Comparison of ENCODE assay signal across 8 cellular contexts in genomic region chr12:3041558-3042164, GRCh38. TPM values are rescaled to one million over a fixed set of nuclear protein-coding genes. Genes with fewer than 3 reads are reported as not detected.
DNase-seq lines count a peak whose midpoint lies in the region; ATAC-seq lines count a peak whose summit lies in the region.

No MANE protein-coding gene starts in this region.

- peak overlapping the region; percentile 49 for H3K4me3 Mint-ChIP-seq in memory B cell
- no peak overlapping the region for H3K4me3 Mint-ChIP-seq in stimulated activated memory B cell treated with anti-CD40 and anti-IgM and Interleukin-4, amounts not matched to agents 10 μg/mL and 1 μg/mL and 100 μg/mL, for 72 hours

- peaks cover 19% of the 10 kb centered on the region for H3K4me1 Mint-ChIP-seq in memory B cell
- H3K4me1 Mint-ChIP-seq in stimulated activated memory B cell treated with anti-CD40 and anti-IgM and Interleukin-4, amounts not matched to agents 10 μg/mL and 1 μg/mL and 100 μg/mL, for 72 hours: peaks cover 18% of the 10 kb centered on the region

- DNase-seq in GF-D8 (lab: John Stamatoyannopoulos, UW) (peak; percentile 42), NCI-H460 (ENCODE audit: extremely low read depth, low read depth) (peak; percentile 78), memory B cell (ENCODE audit: low spot score in 2 of 2) (peak; percentile 25 to 39)
- DNase-seq in activated CD4-positive, alpha-beta T cell treated with anti-CD3 and anti-CD28 coated beads, Interleukin-2, amount 50 U/mL, for 1 hour: peak; percentile 34
- DNase-seq in effector CD4-positive, alpha-beta T cell: peak; percentile 15

- H3K27ac Mint-ChIP-seq in memory B cell: no peak overlapping the region
- no peak overlapping the region for H3K27ac Mint-ChIP-seq in stimulated activated memory B cell treated with anti-CD40 and anti-IgM and Interleukin-4, amounts not matched to agents 10 μg/mL and 1 μg/mL and 100 μg/mL, for 72 hours

- ATAC-seq in HG03097 (IDR thresholded peaks at IDR 0.05; ENCODE audit: low FRiP score, unreplicated experiment) (peak; percentile 56), memory B cell (ENCODE audit: low read depth) (peak; percentile 57), HG03342 (IDR thresholded peaks at IDR 0.05; ENCODE audit: unreplicated experiment) (no peak)
- ATAC-seq in stimulated activated memory B cell treated with anti-CD40 and anti-IgM and Interleukin-4, amounts not matched to agents 10 μg/mL and 1 μg/mL and 100 μg/mL, for 72 hours: peak; percentile 71

- no peaks in the 10 kb centered on the region for H3K9me3 Mint-ChIP-seq in memory B cell
- no peaks in the 10 kb centered on the region for H3K9me3 Mint-ChIP-seq in stimulated activated memory B cell treated with anti-CD40 and anti-IgM and Interleukin-4, amounts not matched to agents 10 μg/mL and 1 μg/mL and 100 μg/mL, for 72 hours

- H3K36me3 Mint-ChIP-seq in memory B cell: no peaks in the 10 kb centered on the region
- H3K36me3 Mint-ChIP-seq in stimulated activated memory B cell treated with anti-CD40 and anti-IgM and Interleukin-4, amounts not matched to agents 10 μg/mL and 1 μg/mL and 100 μg/mL, for 72 hours: no peaks in the 10 kb centered on the region

- H3K27me3 Mint-ChIP-seq in memory B cell: peaks cover 19% of the 10 kb centered on the region
- H3K27me3 Mint-ChIP-seq in stimulated activated memory B cell treated with anti-CD40 and anti-IgM and Interleukin-4, amounts not matched to agents 10 μg/mL and 1 μg/mL and 100 μg/mL, for 72 hours: peaks cover 37% of the 10 kb centered on the region

RNA-seq across cellular contexts. Expression of gene TSPAN9, which starts 35.5 kb away (rescaled TPM):
- total RNA-seq in NCI-H460 (2014; rRNA removed; shearing (Covaris generic)): 3.2 and 7.0 TPM in 2 replicates
- 3.4 and 9.4 TPM in 2 replicates for polyA plus RNA-seq in NCI-H460 (2014; cell fraction: nucleus; rRNA removed)

Comparison
In these comparisons a context has a peak if more than half of its experiments do, and no peak if none do; other contexts are left out.
1. DNase-seq: peak in every context shown above with its lines; median percentile 78 in NCI-H460; 42 in GF-D8; 34 in activated CD4-positive, alpha-beta T cell treated with anti-CD3 and anti-CD28 coated beads, Interleukin-2, amount 50 U/mL, for 1 hour; 32 in memory B cell; 15 in effector CD4-positive, alpha-beta T cell.